Comparison of ENCODE assay signal across 8 cellular contexts in the genomic region with DNA sequence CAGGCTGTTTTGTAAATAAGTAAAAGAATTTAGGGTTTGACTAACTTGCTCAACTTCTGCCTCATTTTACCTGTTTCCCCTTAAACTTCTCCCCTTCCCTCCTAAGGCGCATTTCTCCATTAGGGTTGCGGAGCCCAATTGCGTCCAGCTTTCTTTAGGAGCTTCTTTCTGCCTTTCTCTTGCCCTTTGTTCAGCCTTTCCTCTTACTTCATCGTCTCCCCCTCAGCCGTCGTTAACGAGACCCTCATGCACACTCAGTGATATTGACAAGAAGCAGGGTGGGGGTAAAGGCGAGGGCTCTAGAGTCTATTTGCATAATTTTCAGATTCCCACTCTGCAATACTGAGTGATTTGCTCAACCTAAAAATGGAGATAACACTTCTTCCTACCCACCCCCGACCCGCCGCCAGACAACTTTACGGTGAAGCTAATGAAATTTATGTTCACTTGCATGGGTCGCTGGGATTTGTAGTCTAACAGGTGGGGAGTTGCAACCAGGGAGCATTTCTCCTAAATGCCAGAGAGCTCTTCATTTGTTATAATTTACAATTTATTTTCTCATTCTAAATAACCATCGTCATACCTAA. TPM values are rescaled to one million over a fixed set of nuclear protein-coding genes. Genes with fewer than 3 reads are reported as not detected.
DNase-seq lines count a peak whose midpoint lies in the region; ATAC-seq and TF ChIP-seq lines count a peak whose summit lies in the region.

No MANE protein-coding gene starts in this region.

- H3K4me3 ChIP-seq in fibroblast of lung (replicated peaks in 1 of 4; ENCODE audit: control extremely low read depth in 1 of 4, insufficient read depth in 1 of 4, low read depth in 3 of 4, low read length in 4 of 4) (peak overlapping the region; percentile 74 to 92 (median 82)), prostate gland (peak overlapping the region; percentile 70 to 72)

- intact Hi-C loops in prostate gland (cut with DNase I), result loop anchor here (5.0 kb wide), 1 partner anchor 199 kb away; a partner anchor contains a TSS

- peak overlapping the region; percentile 96 for H3K4me2 ChIP-seq in fibroblast of lung (ENCODE audit: extremely low read depth, insufficient read depth, low read length)

- H3K4me1 ChIP-seq in fibroblast of lung (ENCODE audit: control insufficient read depth, extremely low read depth, insufficient read depth, low read length) (peaks cover 14% of the 10 kb centered on the region), prostate gland (replicated peaks) (no peaks in the 10 kb centered on the region)

- H3K27ac ChIP-seq in fibroblast of lung (ENCODE audit: insufficient read depth, low read length), result peak overlapping the region; percentile 92
- H3K27ac ChIP-seq in prostate gland, result peak overlapping the region; percentile 95 to 96

- no peak for ATAC-seq in GM21737 (IDR thresholded peaks at IDR 0.05; ENCODE audit: unreplicated experiment)
- no peak for ATAC-seq in HG02852 (IDR thresholded peaks at IDR 0.05; ENCODE audit: unreplicated experiment)

- no peak for TF ChIP-seq CTCF in fibroblast of lung (conservative IDR thresholded peaks at IDR 0.05 in 1 of 2, IDR thresholded peaks at IDR 0.05 in 1 of 2; ENCODE audit: low read depth in 1 of 2, low read length in 2 of 2)
- TF ChIP-seq CTCF in prostate gland (IDR thresholded peaks at IDR 0.05), result no peak

- H3K9ac ChIP-seq in fibroblast of lung (ENCODE audit: insufficient read depth, low read length), result peak overlapping the region; percentile 94

- DNase-seq in DMS79 treated with DMSO at 0.1 percent for 48 hours (lab: John Stamatoyannopoulos, UW) (peak; percentile 8), NCI-H1694 (lab: John Stamatoyannopoulos, UW) (peak; percentile 33), activated T-cell treated with anti-CD3 and anti-CD28 coated beads for 1 hour (ENCODE audit: low read depth) (peak; percentile 23), fibroblast of lung (ENCODE audit: low read depth in 2 of 2) (no peak), prostate gland (ENCODE audit: low spot score) (no peak), HPDE6-E6E7 (ENCODE audit: extremely low spot score) (no peak)

- H4K20me1 ChIP-seq in fibroblast of lung (ENCODE audit: control insufficient read depth, extremely low read depth, insufficient read depth, low read length), result no peaks in the 10 kb centered on the region

- H3K79me2 ChIP-seq in fibroblast of lung (ENCODE audit: control insufficient read depth, insufficient read depth, low read length), result peaks cover 28% of the 10 kb centered on the region

- peaks cover 2% of the 10 kb centered on the region for H3K36me3 ChIP-seq in fibroblast of lung (ENCODE audit: control insufficient read depth, insufficient read depth, low read length)
- H3K36me3 ChIP-seq in prostate gland, result no peaks in the 10 kb centered on the region

- H3K27me3 ChIP-seq in fibroblast of lung (ENCODE audit: control insufficient read depth, insufficient read depth, low read length), result no peaks in the 10 kb centered on the region
- H3K27me3 ChIP-seq in prostate gland (replicated peaks; ENCODE audit: insufficient read depth), result no peaks in the 10 kb centered on the region

- TF ChIP-seq POLR2A in prostate gland (IDR thresholded peaks at IDR 0.05), result no peak

- H3K9me3 ChIP-seq in fibroblast of lung (ENCODE audit: control insufficient read depth, insufficient read depth, low read depth, low read length) (no peaks in the 10 kb centered on the region), prostate gland (no peaks in the 10 kb centered on the region)

- WGBS in prostate gland, result 16% methylated on average over 14 of the region's 14 CpGs

- H2AFZ ChIP-seq in fibroblast of lung (ENCODE audit: low read length), result peak overlapping the region; percentile 71

RNA-seq across cellular contexts. Expression of a gene that starts 1.3 kb away (rescaled TPM):
- total RNA-seq in fibroblast of lung (8.2 and 24.9 TPM in 2 replicates), prostate gland (10 to 100 TPM; 18.4 to 18.8 TPM)
- 7.5 and 10.3 TPM in 2 replicates for polyA plus RNA-seq in fibroblast of lung
- polyA plus RNA-seq in fibroblast of lung (2012), result 12.0 and 17.0 TPM in 2 replicates
- 18.5 and 23.9 TPM in 2 replicates for polyA minus RNA-seq in fibroblast of lung (ENCODE audit: low replicate concordance)

Comparison
In these comparisons a context has a peak if more than half of its experiments do, and no peak if none do; other contexts are left out.
1. DNase-seq: peak in DMS79 treated with DMSO at 0.1 percent for 48 hours (single experiment), NCI-H1694 (single experiment) and activated T-cell treated with anti-CD3 and anti-CD28 coated beads for 1 hour (single experiment); none in fibroblast of lung (0 of 2), prostate gland (single experiment) and HPDE6-E6E7 (single experiment).